Comparison of ENCODE assay signal across 8 cellular contexts in the genomic region with DNA sequence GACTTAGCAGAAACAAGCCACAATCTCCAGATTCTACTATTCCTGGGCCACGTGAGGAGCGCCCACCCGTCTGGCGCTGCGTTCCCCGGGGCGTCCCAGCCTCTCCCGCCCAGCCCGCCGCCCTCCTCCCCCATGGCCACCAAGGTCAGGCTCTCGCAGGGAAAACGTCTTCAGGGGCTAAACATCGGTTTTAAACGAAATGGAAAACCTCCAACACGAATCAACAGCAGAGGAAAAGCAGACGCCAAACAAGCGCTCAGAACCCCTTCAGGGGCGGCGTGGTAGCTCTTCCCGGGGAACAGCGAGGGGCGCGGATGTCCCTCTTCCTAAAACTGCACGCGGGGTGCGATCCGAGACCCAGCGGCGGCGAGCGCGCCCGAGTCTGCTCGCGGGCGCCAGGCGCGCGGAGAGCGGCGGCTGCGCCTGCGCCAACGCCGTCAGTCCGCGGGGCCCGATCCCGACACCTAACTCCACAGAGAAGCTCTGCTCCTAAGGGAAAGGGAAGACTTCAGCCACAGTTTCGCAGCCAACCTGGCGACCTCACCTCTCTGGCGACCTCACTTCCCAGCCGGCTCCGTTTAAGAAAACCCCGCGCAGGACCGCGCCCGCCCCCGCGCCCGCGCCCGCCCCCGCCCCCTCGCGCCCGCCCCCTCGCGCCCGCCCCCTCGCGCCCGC. TPM values are rescaled to one million over a fixed set of nuclear protein-coding genes. Genes with fewer than 3 reads are reported as not detected.
DNase-seq lines count a peak whose midpoint lies in the region; ATAC-seq and TF ChIP-seq lines count a peak whose summit lies in the region.

No MANE protein-coding gene starts in this region.

- TF ChIP-seq CTCF in GM23338 (conservative IDR thresholded peaks at IDR 0.05; ENCODE audit: low read depth in 2 of 2) (no peak), osteocyte (IDR thresholded peaks at IDR 0.05) (no peak), upper lobe of right lung (IDR thresholded peaks at IDR 0.05) (no peak)

- 0 out of 2 replicates have a peak, but pooled peaks cover 4% of the 10 kb centered on the region for H3F3A ChIP-seq in GM23338 (replicated peaks; ENCODE audit: low read depth)

- H3K4me2 ChIP-seq in GM23338 (peak overlapping the region; percentile 95), Karpas-422 (ENCODE audit: low read depth, low read length, poor library complexity, severe bottlenecking) (peak overlapping the region; percentile 100)

- H3K27ac Mint-ChIP-seq in GM23338 = peak overlapping the region; percentile 99
- H3K27ac Mint-ChIP-seq in activated naive CD8-positive, alpha-beta T cell treated with anti-CD3 and anti-CD28 coated beads for 36 hours = peak overlapping the region; percentile 97
- H3K27ac Mint-ChIP-seq in osteocyte (ENCODE audit: unreplicated experiment) = peak overlapping the region; percentile 86

- H3K27me3 ChIP-seq in GM23338 (ENCODE audit: insufficient read depth) (no peaks in the 10 kb centered on the region), Karpas-422 (ENCODE audit: low read length) (no peaks in the 10 kb centered on the region), upper lobe of right lung (no peaks in the 10 kb centered on the region)

- H3K9me3 ChIP-seq in Karpas-422 (ENCODE audit: low read length) = no peaks in the 10 kb centered on the region
- H3K9me3 ChIP-seq in upper lobe of right lung = no peaks in the 10 kb centered on the region

- in situ Hi-C loops in G401 (cut with HindIII; ENCODE audit: low sequenced_read_pairs) = no loop called here

- peaks cover 24% of the 10 kb centered on the region for H3K4me1 Mint-ChIP-seq in GM23338
- H3K4me1 Mint-ChIP-seq in activated naive CD8-positive, alpha-beta T cell treated with anti-CD3 and anti-CD28 coated beads for 36 hours = peaks cover 13% of the 10 kb centered on the region
- H3K4me1 Mint-ChIP-seq in osteocyte (ENCODE audit: unreplicated experiment) = peaks cover 37% of the 10 kb centered on the region

- peaks cover 5% of the 10 kb centered on the region for H3K4me1 ChIP-seq in GM23338 (ENCODE audit: insufficient read depth)
- peaks cover 20% of the 10 kb centered on the region for H3K4me1 ChIP-seq in Karpas-422 (ENCODE audit: low read length)
- peaks cover 14% of the 10 kb centered on the region for H3K4me1 ChIP-seq in upper lobe of right lung

- DNase-seq in G401 (ENCODE audit: low spot score) = peak; percentile 72
- peak; percentile 76 for DNase-seq in GM23338 (ENCODE audit: low spot score)
- peak; percentile 86 for DNase-seq in Karpas-422
- peak; percentile 48 for DNase-seq in SHP77 treated with DMSO at 0.1 percent for 48 hours (lab: John Stamatoyannopoulos, UW)
- DNase-seq in activated naive CD8-positive, alpha-beta T cell treated with anti-CD3 and anti-CD28 coated beads for 36 hours = peak; percentile 80
- DNase-seq in Right ventricle myocardium superior = peak; percentile 79
- DNase-seq in osteocyte (ENCODE audit: extremely low spot score, unreplicated experiment) = peak; percentile 87
- peak; percentile 86 for DNase-seq in upper lobe of right lung

- H3K9me2 ChIP-seq in GM23338 (ENCODE audit: insufficient read depth) (no peaks in the 10 kb centered on the region), Karpas-422 (replicated peaks; ENCODE audit: insufficient read depth, low read length) (no peaks in the 10 kb centered on the region)

- ATAC-seq in GM23338 = peak; percentile 44
- ATAC-seq in Right ventricle myocardium superior (ENCODE audit: poor library complexity) = peak; percentile 85
- peak; percentile 84 for ATAC-seq in upper lobe of right lung

- H3K36me3 ChIP-seq in GM23338 (ENCODE audit: insufficient read depth) (peaks cover 6% of the 10 kb centered on the region; the same call in 1 of the 2 replicates), Karpas-422 (ENCODE audit: insufficient read depth, low read length) (peaks cover under 1% of the 10 kb centered on the region; the same call in 1 of the 2 replicates), upper lobe of right lung (peaks cover 10% of the 10 kb centered on the region)

- intact Hi-C loops in Right ventricle myocardium superior (cut with DNase I) (loop anchor here (5.0 kb wide), 1 partner anchor 40 kb away; a partner anchor contains a TSS), upper lobe of right lung (cut with DNase I) (no loop called here)

- peaks cover 22% of the 10 kb centered on the region for H3K36me3 Mint-ChIP-seq in GM23338 (ENCODE audit: low read depth)
- peaks cover 7% of the 10 kb centered on the region for H3K36me3 Mint-ChIP-seq in activated naive CD8-positive, alpha-beta T cell treated with anti-CD3 and anti-CD28 coated beads for 36 hours
- peaks cover 10% of the 10 kb centered on the region for H3K36me3 Mint-ChIP-seq in osteocyte (ENCODE audit: unreplicated experiment)

- H3K79me2 ChIP-seq in GM23338 (replicated peaks; ENCODE audit: insufficient read depth) (peaks cover 14% of the 10 kb centered on the region), Karpas-422 (ENCODE audit: low read length) (peaks cover 39% of the 10 kb centered on the region)

- H3K9me3 Mint-ChIP-seq in GM23338 (no peaks in the 10 kb centered on the region), osteocyte (ENCODE audit: unreplicated experiment) (no peaks in the 10 kb centered on the region)
- H3K9me3 Mint-ChIP-seq in activated naive CD8-positive, alpha-beta T cell treated with anti-CD3 and anti-CD28 coated beads for 36 hours = no peaks in the 10 kb centered on the region

- peak overlapping the region; percentile 92 for H3K27ac ChIP-seq in GM23338 (ENCODE audit: low read depth)
- peak overlapping the region; percentile 94 for H3K27ac ChIP-seq in Karpas-422 (ENCODE audit: low read length)
- peak overlapping the region; percentile 77 for H3K27ac ChIP-seq in upper lobe of right lung

- H3K4me3 Mint-ChIP-seq in GM23338 (peak overlapping the region; percentile 92), osteocyte (ENCODE audit: unreplicated experiment) (peak overlapping the region; percentile 84)
- peak overlapping the region; percentile 95 for H3K4me3 Mint-ChIP-seq in activated naive CD8-positive, alpha-beta T cell treated with anti-CD3 and anti-CD28 coated beads for 36 hours

- H3K4me3 ChIP-seq in GM23338 (peak overlapping the region; percentile 82), Karpas-422 (ENCODE audit: low read length) (peak overlapping the region; percentile 95), upper lobe of right lung (peak overlapping the region; percentile 96)

- peaks cover 15% of the 10 kb centered on the region for H3K27me3 Mint-ChIP-seq in GM23338 (ENCODE audit: insufficient read depth, low read depth, poor library complexity)
- no peaks in the 10 kb centered on the region for H3K27me3 Mint-ChIP-seq in activated naive CD8-positive, alpha-beta T cell treated with anti-CD3 and anti-CD28 coated beads for 36 hours
- no peaks in the 10 kb centered on the region for H3K27me3 Mint-ChIP-seq in osteocyte (ENCODE audit: unreplicated experiment)

- H4K20me1 ChIP-seq in GM23338 (replicated peaks; ENCODE audit: insufficient read depth) (peaks cover 12% of the 10 kb centered on the region), Karpas-422 (ENCODE audit: insufficient read depth, low read depth, low read length) (no peaks in the 10 kb centered on the region)

- H2AFZ ChIP-seq in GM23338 (0 out of 2 replicates have a peak overlapping the region, but pooled peaks have one; percentile 8), Karpas-422 (ENCODE audit: low read length) (peak overlapping the region; percentile 41; the same call in 1 of the 2 replicates)

- peak overlapping the region; percentile 94 for H3K9ac ChIP-seq in Karpas-422 (ENCODE audit: low read length)

TF ChIP-seq in GM23338, 12 proteins besides CTCF, POLR2A, EP300 and RAD21 (continues in another document):
- no peak for TF ChIP-seq EZH2phosphoT487 (IDR thresholded peaks at IDR 0.05; ENCODE audit: unreplicated experiment)
- TF ChIP-seq, protein P1, sequence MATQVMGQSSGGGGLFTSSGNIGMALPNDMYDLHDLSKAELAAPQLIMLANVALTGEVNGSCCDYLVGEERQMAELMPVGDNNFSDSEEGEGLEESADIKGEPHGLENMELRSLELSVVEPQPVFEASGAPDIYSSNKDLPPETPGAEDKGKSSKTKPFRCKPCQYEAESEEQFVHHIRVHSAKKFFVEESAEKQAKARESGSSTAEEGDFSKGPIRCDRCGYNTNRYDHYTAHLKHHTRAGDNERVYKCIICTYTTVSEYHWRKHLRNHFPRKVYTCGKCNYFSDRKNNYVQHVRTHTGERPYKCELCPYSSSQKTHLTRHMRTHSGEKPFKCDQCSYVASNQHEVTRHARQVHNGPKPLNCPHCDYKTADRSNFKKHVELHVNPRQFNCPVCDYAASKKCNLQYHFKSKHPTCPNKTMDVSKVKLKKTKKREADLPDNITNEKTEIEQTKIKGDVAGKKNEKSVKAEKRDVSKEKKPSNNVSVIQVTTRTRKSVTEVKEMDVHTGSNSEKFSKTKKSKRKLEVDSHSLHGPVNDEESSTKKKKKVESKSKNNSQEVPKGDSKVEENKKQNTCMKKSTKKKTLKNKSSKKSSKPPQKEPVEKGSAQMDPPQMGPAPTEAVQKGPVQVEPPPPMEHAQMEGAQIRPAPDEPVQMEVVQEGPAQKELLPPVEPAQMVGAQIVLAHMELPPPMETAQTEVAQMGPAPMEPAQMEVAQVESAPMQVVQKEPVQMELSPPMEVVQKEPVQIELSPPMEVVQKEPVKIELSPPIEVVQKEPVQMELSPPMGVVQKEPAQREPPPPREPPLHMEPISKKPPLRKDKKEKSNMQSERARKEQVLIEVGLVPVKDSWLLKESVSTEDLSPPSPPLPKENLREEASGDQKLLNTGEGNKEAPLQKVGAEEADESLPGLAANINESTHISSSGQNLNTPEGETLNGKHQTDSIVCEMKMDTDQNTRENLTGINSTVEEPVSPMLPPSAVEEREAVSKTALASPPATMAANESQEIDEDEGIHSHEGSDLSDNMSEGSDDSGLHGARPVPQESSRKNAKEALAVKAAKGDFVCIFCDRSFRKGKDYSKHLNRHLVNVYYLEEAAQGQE (IDR thresholded peaks at IDR 0.05; ENCODE audit: unreplicated experiment) = no peak

RNA-seq across cellular contexts. Expression of a gene that starts 0.5 kb away (rescaled TPM):
- total RNA-seq in G401 (2014; rRNA removed; shearing (Covaris generic)) = 8.2 and 10.8 TPM in 2 replicates
- 11.9 and 15.0 TPM in 2 replicates for total RNA-seq in GM23338 (2014; rRNA removed; shearing (Covaris generic))
- polyA plus RNA-seq in GM23338 (2016; fragmentation: Nextera tagmentation; extraction: Ambion mirVana) = 25.5 and 26.1 TPM in 2 replicates
- total RNA-seq in Karpas-422 (2014; rRNA removed; shearing (Covaris generic); ENCODE audit: low replicate concordance) = 11.0 and 25.3 TPM in 2 replicates
- 10 to 100 TPM; 23.4 to 27.7 TPM for total RNA-seq in activated naive CD8-positive, alpha-beta T cell treated with anti-CD3 and anti-CD28 coated beads for 36 hours
- 46.1 TPM for total RNA-seq in Right ventricle myocardium superior
- 45.6 and 45.7 TPM in 2 replicates for total RNA-seq in osteocyte
- 37.0 TPM for total RNA-seq in upper lobe of right lung

RNA-seq across cellular contexts. Expression of a gene that starts 27.5 kb away (rescaled TPM):
- total RNA-seq in G401 (2014; rRNA removed; shearing (Covaris generic)) = 0.03 TPM in 1 of 2 replicates, not detected in the other
- 1.7 and 1.8 TPM in 2 replicates for total RNA-seq in GM23338 (2014; rRNA removed; shearing (Covaris generic))
- 1.1 and 1.4 TPM in 2 replicates for polyA plus RNA-seq in GM23338 (2016; fragmentation: Nextera tagmentation; extraction: Ambion mirVana)
- 20.9 and 25.3 TPM in 2 replicates for total RNA-seq in Karpas-422 (2014; rRNA removed; shearing (Covaris generic); ENCODE audit: low replicate concordance)
- under 1 TPM; 0.04 to 0.16 TPM for total RNA-seq in activated naive CD8-positive, alpha-beta T cell treated with anti-CD3 and anti-CD28 coated beads for 36 hours
- total RNA-seq in Right ventricle myocardium superior = 0.56 TPM
- 28.6 and 29.9 TPM in 2 replicates for total RNA-seq in osteocyte
- 0.38 TPM for total RNA-seq in upper lobe of right lung

Comparison
In these comparisons a context has a peak if more than half of its experiments do, and no peak if none do; other contexts are left out.
1. Peak in every context shown above with its lines: DNase-seq, ATAC-seq, H3K4me3 ChIP-seq and H3K27ac ChIP-seq.